1 cellular context compared by ENCODE assay signal in genomic region chr1:37797750-37798345, GRCh38.
A peak's percentile ranks its signal among the peaks of the same experiment; 100 is the strongest.
TF ChIP-seq lines count a peak whose summit lies in the region.

No MANE protein-coding gene starts in this region.

TF ChIP-seq in K562, 482 proteins besides CTCF, POLR2A, EP300 and RAD21:
- TF ChIP-seq ZNF121 (CRISPR knock-in tag; conservative IDR thresholded peaks at IDR 0.05) = peak; percentile 53
- TF ChIP-seq NR3C1 (CRISPR knock-in tag; IDR thresholded peaks at IDR 0.05) = no peak
